Comparison of ENCODE assay signal across 31 cellular contexts in genomic region chr2:228167290-228167689, GRCh38. TPM values are rescaled to one million over a fixed set of nuclear protein-coding genes. Genes with fewer than 3 reads are reported as not detected.
"Had no signal": no experiment of that assay in that cellular context is flagged by ENCODE, and none has a peak within 500 bp of the region (broad histone marks: within the 10 kb centered on the region; RNA-seq: fewer than 3 reads in every experiment).

No MANE protein-coding gene starts in this region.

- H3K9me3 ChIP-seq: ovary, psoas muscle, spleen, suprapubic skin, testis, transverse colon, upper lobe of right lung, uterus had no signal

- H3K27me3 ChIP-seq: neural progenitor cell, ovary, spleen, suprapubic skin, testis, tibial artery, transverse colon, upper lobe of right lung, uterus had no signal

- DNase-seq: naive thymus-derived CD4-positive, alpha-beta T cell; natural killer cell; occipital lobe; ovary; posterior cingulate gyrus; psoas muscle; right cardiac atrium; spleen; stimulated activated CD4-positive, alpha-beta T cell treated with anti-CD3 and anti-CD28 coated beads, Interleukin-12 subunit alpha, Interleukin-12 subunit beta, amount 100 ng/mL, for 4 hours; stimulated activated CD4-positive, alpha-beta T cell treated with anti-CD3 and anti-CD28 coated beads, Interleukin-1b, Interleukin-23, amount 100 ng/mL, for 48 hours; stimulated activated CD4-positive, alpha-beta T cell treated with anti-CD3 and anti-CD28 coated beads, Interleukin-4, amount 100 ng/mL, for 1 hour; stimulated activated CD4-positive, alpha-beta T cell treated with anti-CD3 and anti-CD28 coated beads, Interleukin-4, amount 100 ng/mL, for 4 hours; stimulated activated CD8-positive, alpha-beta memory T cell treated with anti-CD3 and anti-CD28 coated beads, Interleukin-4, amount 100 ng/mL, for 48 hours; stimulated activated naive CD4-positive, alpha-beta T cell; stimulated activated naive CD8-positive, alpha-beta T cell treated with anti-CD3 and anti-CD28 coated beads, Interleukin-15, amount 100 ng/mL, for 72 hours; stimulated activated naive CD8-positive, alpha-beta T cell treated with anti-CD3 and anti-CD28 coated beads, Interleukin-15, Interleukin-2, amounts not matched to agents 100 U/mL and 50 U/mL, for 24 hours; substantia nigra; testis; tibial artery; transverse colon; upper lobe of right lung; uterus had no signal

- H2AFZ ChIP-seq: neural progenitor cell, parathyroid adenoma had no signal

- H3K27ac ChIP-seq: neural progenitor cell, ovary, parathyroid adenoma, psoas muscle, skin epidermis, spleen, suprapubic skin, testis, tibial artery, transverse colon, upper lobe of right lung, uterus had no signal

- H3K79me2 ChIP-seq: parathyroid adenoma had no signal

- ATAC-seq: naive thymus-derived CD4-positive, alpha-beta T cell; natural killer cell; psoas muscle; right cardiac atrium; sciatic nerve; stimulated activated memory B cell treated with anti-CD40 and anti-IgM and Interleukin-4, amounts not matched to agents 10 μg/mL and 1 μg/mL and 100 μg/mL, for 72 hours; stimulated activated naive CD8-positive, alpha-beta T cell treated with anti-CD3 and anti-CD28 coated beads, Interleukin-15, amount 100 ng/mL, for 72 hours; stimulated activated naive CD8-positive, alpha-beta T cell treated with anti-CD3 and anti-CD28 coated beads, Interleukin-15, Interleukin-2, amounts not matched to agents 100 U/mL and 50 U/mL, for 24 hours; upper lobe of right lung had no signal

- H3K4me2 ChIP-seq: neural progenitor cell, smooth muscle cell had no signal

- H3K4me1 ChIP-seq: neural progenitor cell, parathyroid adenoma, psoas muscle, spleen, suprapubic skin, testis, tibial artery, transverse colon, upper lobe of right lung, uterus had no signal

- H3K36me3 ChIP-seq: neural progenitor cell, ovary, spleen, suprapubic skin, tibial artery, transverse colon, upper lobe of right lung, uterus had no signal

- H3K9ac ChIP-seq: neural progenitor cell, parathyroid adenoma had no signal

- H3K4me3 ChIP-seq: neural progenitor cell, ovary, psoas muscle, skin epidermis, smooth muscle cell, spleen, suprapubic skin, testis, tibial artery, transverse colon, upper lobe of right lung, uterus had no signal

RNA-seq across cellular contexts. Expression of gene SPHKAP, which starts 14.2 kb away (rescaled TPM):
- total RNA-seq: naive thymus-derived CD4-positive, alpha-beta T cell; natural killer cell; osteoblast; renal cortical epithelial cell; sciatic nerve; smooth muscle cell had no signal
- polyA plus RNA-seq: naive thymus-derived CD4-positive, alpha-beta T cell; psoas muscle; smooth muscle cell had no signal
